In genomic region chr20:57772349-57772964, GRCh38 we compare ENCODE assay signal across 9 cellular contexts.
DNase-seq lines count a peak whose midpoint lies in the region; ATAC-seq and TF ChIP-seq lines count a peak whose summit lies in the region.
"Had no signal": no experiment of that assay in that cellular context is flagged by ENCODE, and none has a peak within 500 bp of the region (broad histone marks: within the 10 kb centered on the region; RNA-seq: fewer than 3 reads in every experiment).

No MANE protein-coding gene starts in this region.

- no peak for TF ChIP-seq EP300 in suprapubic skin (IDR thresholded peaks at IDR 0.05)

- peak; percentile 10 for ATAC-seq in Right ventricle myocardium inferior
- no peak for ATAC-seq in Right ventricle myocardium superior (ENCODE audit: poor library complexity)
- peak; percentile 37 for ATAC-seq in T-helper 17 cell
- no peak for ATAC-seq in HG03039 (IDR thresholded peaks at IDR 0.05; ENCODE audit: unreplicated experiment)

- no peak overlapping the region for H3K27ac Mint-ChIP-seq in T-helper 17 cell

- H3K27ac ChIP-seq in suprapubic skin (no peak overlapping the region), WERI-Rb-1 (no peak overlapping the region)

- peaks cover 2% of the 10 kb centered on the region for H3K36me3 Mint-ChIP-seq in T-helper 17 cell (ENCODE audit: low read depth)

- no peak for TF ChIP-seq CTCF in foreskin fibroblast (IDR thresholded peaks at IDR 0.05; ENCODE audit: low read depth, low read length)
- TF ChIP-seq CTCF in suprapubic skin (IDR thresholded peaks at IDR 0.05) = no peak
- TF ChIP-seq CTCF in WERI-Rb-1 (IDR thresholded peaks at IDR 0.05; ENCODE audit: low read depth, low read length) = no peak

- H3K27me3 ChIP-seq in suprapubic skin = no peaks in the 10 kb centered on the region
- no peaks in the 10 kb centered on the region for H3K27me3 ChIP-seq in WERI-Rb-1 (ENCODE audit: insufficient read depth, low read depth, severe bottlenecking)

- H3K27me3 Mint-ChIP-seq in T-helper 17 cell = peaks cover 71% of the 10 kb centered on the region

- peaks cover 9% of the 10 kb centered on the region for H3K4me1 ChIP-seq in suprapubic skin

- in situ Hi-C loops in G401 (cut with HindIII; ENCODE audit: low sequenced_read_pairs) = no loop called here

- H3K4me1 Mint-ChIP-seq in T-helper 17 cell = peaks cover 2% of the 10 kb centered on the region

- no peak for DNase-seq in Right ventricle myocardium inferior (ENCODE audit: missing footprints)
- no peak for DNase-seq in Right ventricle myocardium superior
- no peak for DNase-seq in T-helper 17 cell
- peak; percentile 71 to 84 for DNase-seq in foreskin fibroblast
- peak; percentile 46 to 64 for DNase-seq in suprapubic skin (ENCODE audit: low spot score in 2 of 2)
- DNase-seq in G401 (ENCODE audit: low spot score) = no peak
- DNase-seq in WERI-Rb-1 = no peak
- DNase-seq: NCI-H1436 treated with DMSO at 0.1 percent for 48 hours had no signal

- H3K4me3 Mint-ChIP-seq in T-helper 17 cell = no peak overlapping the region

- no peaks in the 10 kb centered on the region for H3K36me3 ChIP-seq in suprapubic skin
- no peaks in the 10 kb centered on the region for H3K36me3 ChIP-seq in WERI-Rb-1

- TF ChIP-seq POLR2A in suprapubic skin (IDR thresholded peaks at IDR 0.05) = no peak

- intact Hi-C loops in Right ventricle myocardium inferior (cut with DNase I) (no loop called here), Right ventricle myocardium superior (cut with DNase I) (no loop called here)

- H3K9me3 ChIP-seq in T-helper 17 cell (ENCODE audit: control insufficient read depth, low read length, poor library complexity, severe bottlenecking) (no peaks in the 10 kb centered on the region), suprapubic skin (no peaks in the 10 kb centered on the region), WERI-Rb-1 (ENCODE audit: severe bottlenecking) (no peaks in the 10 kb centered on the region)

- 47% methylated on average over 8 of the region's 15 CpGs for WGBS in suprapubic skin

- no peak overlapping the region for H3K4me3 ChIP-seq in foreskin fibroblast (ENCODE audit: low read depth in 1 of 2, low read length in 2 of 2)
- no peak overlapping the region for H3K4me3 ChIP-seq in suprapubic skin
- H3K4me3 ChIP-seq in WERI-Rb-1 (ENCODE audit: low read depth, low read length) = no peak overlapping the region

Comparison
In these comparisons a context has a peak if more than half of its experiments do, and no peak if none do; other contexts are left out.
1. ATAC-seq: peak in Right ventricle myocardium inferior (single experiment) and T-helper 17 cell (single experiment); none in Right ventricle myocardium superior (single experiment) and HG03039 (single experiment).
2. DNase-seq: peak in foreskin fibroblast (2 of 2) and suprapubic skin (2 of 2); none in Right ventricle myocardium inferior (single experiment), Right ventricle myocardium superior (single experiment), T-helper 17 cell (0 of 3), G401 (single experiment) and WERI-Rb-1 (single experiment).